7 cellular contexts compared by ENCODE assay signal in genomic region chr12:108337235-108338223, GRCh38. TPM values are rescaled to one million over a fixed set of nuclear protein-coding genes. Genes with fewer than 3 reads are reported as not detected.
DNase-seq lines count a peak whose midpoint lies in the region; ATAC-seq, FAIRE-seq and TF ChIP-seq lines count a peak whose summit lies in the region.

No MANE protein-coding gene starts in this region.

- peak; percentile 44 for TF ChIP-seq CTCF in GM10248 (IDR thresholded peaks at IDR 0.05; ENCODE audit: control extremely low read depth, extremely low read depth, low read depth, missing control alignments)
- TF ChIP-seq CTCF in ascending aorta (IDR thresholded peaks at IDR 0.05) = peak; percentile 44 to 61 (median 51)
- TF ChIP-seq CTCF in type B pancreatic cell (conservative IDR thresholded peaks at IDR 0.05) = peak; percentile 71

- no peak for ATAC-seq in GM21619 (IDR thresholded peaks at IDR 0.05; ENCODE audit: unreplicated experiment)

- H3K9me3 ChIP-seq in ascending aorta = no peaks in the 10 kb centered on the region
- H3K9me3 ChIP-seq in effector memory CD4-positive, alpha-beta T cell (ENCODE audit: control insufficient read depth, low read length) = no peaks in the 10 kb centered on the region

- H3K36me3 ChIP-seq in ascending aorta = peaks cover 0 to 6% of the 10 kb centered on the region in 2 donors
- no peaks in the 10 kb centered on the region for H3K36me3 ChIP-seq in effector memory CD4-positive, alpha-beta T cell (ENCODE audit: control insufficient read depth, insufficient read depth, low read length)

- H3K27ac Mint-ChIP-seq in immature natural killer cell (peak overlapping the region; percentile 90 to 98 (median 93)), type B pancreatic cell (no peak overlapping the region)

- H3K27ac ChIP-seq in ascending aorta = peak overlapping the region; percentile 88 to 96
- H3K27ac ChIP-seq in effector memory CD4-positive, alpha-beta T cell (ENCODE audit: insufficient read depth, low read length, poor library complexity, severe bottlenecking) = no peak overlapping the region

- H3K4me1 Mint-ChIP-seq in immature natural killer cell = peaks cover 76 to 82% of the 10 kb centered on the region in 2 donors
- peaks cover 15% of the 10 kb centered on the region for H3K4me1 Mint-ChIP-seq in type B pancreatic cell (ENCODE audit: unreplicated experiment)

- H3K4me3 Mint-ChIP-seq in immature natural killer cell (peak overlapping the region; percentile 90 to 99 (median 94)), type B pancreatic cell (no peak overlapping the region)

- peaks cover 21 to 63% of the 10 kb centered on the region in 2 donors for H3K4me1 ChIP-seq in ascending aorta
- no peaks in the 10 kb centered on the region for H3K4me1 ChIP-seq in effector memory CD4-positive, alpha-beta T cell (ENCODE audit: control insufficient read depth, insufficient read depth, low read length, poor library complexity, severe bottlenecking)

- H3K4me3 ChIP-seq in ascending aorta = peak overlapping the region; percentile 48 to 59
- no peak overlapping the region for H3K4me3 ChIP-seq in effector memory CD4-positive, alpha-beta T cell (ENCODE audit: insufficient read depth, low read depth, low read length, poor library complexity, severe bottlenecking)

- no peaks in the 10 kb centered on the region for H3K9me3 Mint-ChIP-seq in immature natural killer cell
- no peaks in the 10 kb centered on the region for H3K9me3 Mint-ChIP-seq in type B pancreatic cell

- POLR2A ChIA-PET in GM10248 (lab: Yijun Ruan, JAX) = no interaction called here

- CTCF ChIA-PET in GM10248 (lab: Yijun Ruan, JAX) = interaction anchor here (0.7 to 2.9 kb wide), 9 partner anchors 12 to 175 kb away, joined by 3 to 10 read pairs (median 4); no protein-coding TSS in a partner anchor

- FAIRE-seq in HTR-8/SVneo (lab: Jason Lieb, UNC) = no peak

- DNase-seq in GM10248 (ENCODE audit: extremely low spot score) = peak; percentile 61
- DNase-seq in HTR-8/SVneo (ENCODE audit: insufficient read length, low spot score) = peak; percentile 32
- DNase-seq in ascending aorta (ENCODE audit: low spot score in 2 of 2) = peak in 1 of 2 donors; percentile 73
- DNase-seq in immature natural killer cell = peak; percentile 48 to 55 (median 51)
- no peak for DNase-seq in type B pancreatic cell (ENCODE audit: extremely low spot score, unreplicated experiment)
- DNase-seq in effector memory CD4-positive, alpha-beta T cell = no peak

- intact Hi-C loops in ascending aorta (cut with DNase I) = loop anchor here (1.0 to 10.0 kb wide), 5 partner anchors 33 to 1127 kb away; partner anchors contain the start of genes CORO1C and WSCD2

- H3K27me3 ChIP-seq in ascending aorta = no peaks in the 10 kb centered on the region
- H3K27me3 ChIP-seq in effector memory CD4-positive, alpha-beta T cell (replicated peaks; ENCODE audit: control insufficient read depth, insufficient read depth, low read length, poor library complexity, severe bottlenecking) = no peaks in the 10 kb centered on the region

- H3K36me3 Mint-ChIP-seq in immature natural killer cell = peaks cover 6 to 10% (median 7%) of the 10 kb centered on the region in 3 donors
- no peaks in the 10 kb centered on the region for H3K36me3 Mint-ChIP-seq in type B pancreatic cell

- H3K27me3 Mint-ChIP-seq in immature natural killer cell (ENCODE audit: low read depth in 3 of 3) (peaks cover 2 to 5% (median 2%) of the 10 kb centered on the region in 3 donors), type B pancreatic cell (peaks cover 31% of the 10 kb centered on the region)

RNA-seq across cellular contexts. Expression of gene CMKLR1, which starts 1.6 kb away (rescaled TPM):
- total RNA-seq in ascending aorta (45.3 TPM), type B pancreatic cell (ENCODE audit: low replicate concordance) (0.50 and 0.97 TPM in 2 replicates)
- 10 to 100 TPM; 32.5 to 83.7 (median 49.6) TPM for polyA plus RNA-seq in immature natural killer cell

Comparison
In these comparisons a context has a peak if more than half of its experiments do, and no peak if none do; other contexts are left out.
1. DNase-seq: peak in GM10248 (single experiment), HTR-8/SVneo (single experiment) and immature natural killer cell (3 of 3); none in type B pancreatic cell (single experiment) and effector memory CD4-positive, alpha-beta T cell (0 of 3).
2. RNA of gene CMKLR1, which starts 1.6 kb away (total RNA-seq): 45.3 TPM in ascending aorta (single experiment); 0.50 to 0.97 TPM in type B pancreatic cell; every median in the first group is over 10 times any median in the second.
3. Peak in every context shown above with its lines, with median percentiles within 50 percentile points of each other: CTCF ChIP-seq.